In genomic region chr12:120984351-120984898, GRCh38 we compare ENCODE assay signal across 19 cellular contexts. TPM values are rescaled to one million over a fixed set of nuclear protein-coding genes. Genes with fewer than 3 reads are reported as not detected.
A peak's percentile ranks its signal among the peaks of the same experiment; 100 is the strongest.
DNase-seq lines count a peak whose midpoint lies in the region; ATAC-seq, FAIRE-seq and TF ChIP-seq lines count a peak whose summit lies in the region.
"Had no signal": no experiment of that assay in that cellular context is flagged by ENCODE, and none has a peak within 500 bp of the region (broad histone marks: within the 10 kb centered on the region; RNA-seq: fewer than 3 reads in every experiment).

No MANE protein-coding gene starts in this region.

- H3K27ac Mint-ChIP-seq in neural crest cell (ENCODE audit: unreplicated experiment), result peak overlapping the region; percentile 36
- H3K27ac Mint-ChIP-seq: activated T-helper 2 cell treated with anti-CD3 and anti-CD28 coated beads, Interferon-gamma antibody, Interleukin-2, Interleukin-4, amounts not matched to agents 10 μg/mL and 5 μg/mL and 100 μg/mL, durations not matched to agents 14 hours and 24 hours and 36 hours had no signal

- no peak for TF ChIP-seq CTCF in neural crest cell (conservative IDR thresholded peaks at IDR 0.05)

- H3K9ac ChIP-seq in duodenal mucosa (ENCODE audit: low read depth in 1 of 2, low read length in 2 of 2), result peak overlapping the region in 1 of 2 donors; percentile 3

- no peak overlapping the region for H3K4me3 Mint-ChIP-seq in neural crest cell
- H3K4me3 Mint-ChIP-seq: naive thymus-derived CD8-positive, alpha-beta T cell had no signal

- peaks cover 3% of the 10 kb centered on the region for H3K9me3 Mint-ChIP-seq in neural crest cell
- H3K9me3 Mint-ChIP-seq: activated T-helper 2 cell treated with anti-CD3 and anti-CD28 coated beads, Interferon-gamma antibody, Interleukin-2, Interleukin-4, amounts not matched to agents 10 μg/mL and 5 μg/mL and 100 μg/mL, durations not matched to agents 14 hours and 24 hours and 36 hours; naive thymus-derived CD8-positive, alpha-beta T cell had no signal

- H3K4me1 ChIP-seq in duodenal mucosa (ENCODE audit: control insufficient read depth in 1 of 2, insufficient read depth in 2 of 2, low read length in 2 of 2), result peaks cover 22 to 28% of the 10 kb centered on the region in 2 donors
- H3K4me1 ChIP-seq: HAP-1, lower lobe of right lung had no signal

- peak overlapping the region; percentile 56 for H3K27ac ChIP-seq in duodenal mucosa (ENCODE audit: low read depth, low read length)
- H3K27ac ChIP-seq: lower lobe of right lung, WERI-Rb-1 had no signal

- DNase-seq in Caki2 (ENCODE audit: low read depth), result peak; percentile 67
- DNase-seq in NCI-H2227 (lab: John Stamatoyannopoulos, UW; ENCODE audit: unreplicated experiment), result peak; percentile 39
- DNase-seq in neural crest cell (ENCODE audit: low read depth, low spot score), result no peak
- no peak for DNase-seq in NOMO-1 treated with dmso at 0.1 percent for 144 hours (lab: John Stamatoyannopoulos, UW; ENCODE audit: unreplicated experiment)
- DNase-seq in activated gamma-delta T cell treated with Interleukin-2 at 50 U/mL for 16 hours, result no peak
- DNase-seq in RCC 7860 (ENCODE audit: low spot score), result no peak
- DNase-seq: amygdala; COR-L47; lower lobe of right lung; naive thymus-derived CD8-positive, alpha-beta T cell; NCI-H2081; WERI-Rb-1 had no signal

- no peak for FAIRE-seq in RCC 7860 (lab: Jason Lieb, UNC)
- FAIRE-seq: endometrium, G401.6 had no signal

- no peak for ATAC-seq in HG03432 (IDR thresholded peaks at IDR 0.05; ENCODE audit: unreplicated experiment)
- ATAC-seq: lower lobe of right lung; naive thymus-derived CD8-positive, alpha-beta T cell had no signal

- no peaks in the 10 kb centered on the region for H3K27me3 Mint-ChIP-seq in neural crest cell (ENCODE audit: low read depth)

- H3K36me3 ChIP-seq in duodenal mucosa (ENCODE audit: control insufficient read depth in 1 of 2, insufficient read depth in 2 of 2, low read length in 2 of 2), result peaks cover 6 to 13% of the 10 kb centered on the region in 2 donors
- H3K36me3 ChIP-seq: HAP-1, lower lobe of right lung, WERI-Rb-1 had no signal

- H3K4me1 Mint-ChIP-seq in neural crest cell, result peaks cover 14% of the 10 kb centered on the region

- no peaks in the 10 kb centered on the region for H3K27me3 ChIP-seq in duodenal mucosa (ENCODE audit: control insufficient read depth in 1 of 2, insufficient read depth in 2 of 2, low read length in 2 of 2)

- peak overlapping the region in 1 of 2 donors; percentile 32 for H3K4me3 ChIP-seq in duodenal mucosa (ENCODE audit: low read depth in 1 of 2, low read length in 2 of 2)
- H3K4me3 ChIP-seq: HAP-1, lower lobe of right lung had no signal

- H3K9me3 ChIP-seq in duodenal mucosa (ENCODE audit: control insufficient read depth in 1 of 2, low read length in 2 of 2), result no peaks in the 10 kb centered on the region
- H3K9me3 ChIP-seq: HAP-1, lower lobe of right lung had no signal

- in situ Hi-C loops in Caki2 (cut with HindIII; ENCODE audit: low pct_unique_long_range_greater_than_20kb, low sequenced_read_pairs), result no loop called here

- no peaks in the 10 kb centered on the region for H3K36me3 Mint-ChIP-seq in neural crest cell (ENCODE audit: low read depth)
- H3K36me3 Mint-ChIP-seq: naive thymus-derived CD8-positive, alpha-beta T cell had no signal

RNA-seq across cellular contexts. Expression of gene HNF1A, which starts 6.1 kb away (rescaled TPM):
- total RNA-seq in Caki2 (2014; rRNA removed; shearing (Covaris generic); ENCODE audit: low replicate concordance), result 7.0 and 8.7 TPM in 2 replicates
- not detected in 2 replicates for total RNA-seq in neural crest cell
- total RNA-seq: activated T-helper 2 cell treated with anti-CD3 and anti-CD28 coated beads, Interferon-gamma antibody, Interleukin-2, Interleukin-4, amounts not matched to agents 10 μg/mL and 5 μg/mL and 100 μg/mL, durations not matched to agents 14 hours and 24 hours and 36 hours; naive thymus-derived CD8-positive, alpha-beta T cell; subcutaneous adipose tissue had no signal

RNA-seq across cellular contexts. Expression of gene C12orf43, which starts 31.9 kb away (rescaled TPM):
- 29.0 and 34.3 TPM in 2 replicates for total RNA-seq in Caki2 (2014; rRNA removed; shearing (Covaris generic); ENCODE audit: low replicate concordance)
- total RNA-seq in neural crest cell, result 25.3 and 25.8 TPM in 2 replicates

RNA-seq across cellular contexts. Expression of gene OASL, which starts 54.6 kb away (rescaled TPM):
- total RNA-seq in Caki2 (2014; rRNA removed; shearing (Covaris generic); ENCODE audit: low replicate concordance), result 28.3 and 30.3 TPM in 2 replicates
- total RNA-seq in neural crest cell, result not detected in 2 replicates

Comparison
In these comparisons a context has a peak if more than half of its experiments do, and no peak if none do; other contexts are left out.
1. DNase-seq: peak in Caki2 (single experiment) and NCI-H2227 (single experiment); none in neural crest cell (single experiment), NOMO-1 treated with dmso at 0.1 percent for 144 hours (single experiment), activated gamma-delta T cell treated with Interleukin-2 at 50 U/mL for 16 hours (single experiment) and RCC 7860 (single experiment).
2. RNA of gene OASL, which starts 54.6 kb away (total RNA-seq): 28.3 to 30.3 TPM in Caki2; not detected in neural crest cell; every median in the first group is over 10 times any median in the second.